ENCODE assay signal across 4 cellular contexts in the genomic region with DNA sequence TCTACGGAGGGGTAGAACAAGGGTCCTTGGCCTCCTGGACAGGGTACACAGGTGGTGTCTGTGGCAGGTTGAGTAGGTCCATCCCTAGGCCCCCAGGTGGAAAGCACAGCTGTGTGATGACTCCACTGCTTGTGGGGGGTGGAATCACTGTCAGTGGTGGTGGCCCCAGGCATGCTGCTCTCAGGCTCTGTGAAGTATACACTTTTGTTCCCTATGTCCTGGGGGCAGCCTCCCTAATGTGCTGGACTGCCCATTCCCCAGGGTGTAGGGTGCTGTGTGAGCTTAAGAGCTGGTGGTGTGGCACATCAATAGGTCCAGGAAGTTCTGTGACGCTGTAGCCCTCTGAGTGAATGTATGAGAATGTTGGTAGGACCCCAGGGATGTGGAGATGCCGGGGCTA.
"Had no signal": no experiment of that assay in that cellular context is flagged by ENCODE, and none has a peak within 500 bp of the region (broad histone marks: within the 10 kb centered on the region; RNA-seq: fewer than 3 reads in every experiment).

No MANE protein-coding gene starts in this region.

- H3K4me3 Mint-ChIP-seq: GM23338, H9 had no signal

- H3K4me2 ChIP-seq: GM23338 had no signal

- ATAC-seq: GM23338 had no signal

- DNase-seq: H9, HCEC 1CT, IMR-90 had no signal

- H3K27ac Mint-ChIP-seq: GM23338 had no signal

- H3K4me3 ChIP-seq: GM23338 had no signal

- H2AFZ ChIP-seq: GM23338 had no signal

- H3K4me1 Mint-ChIP-seq: GM23338, H9 had no signal
